Comparison of ENCODE assay signal across 8 cellular contexts in the genomic region with DNA sequence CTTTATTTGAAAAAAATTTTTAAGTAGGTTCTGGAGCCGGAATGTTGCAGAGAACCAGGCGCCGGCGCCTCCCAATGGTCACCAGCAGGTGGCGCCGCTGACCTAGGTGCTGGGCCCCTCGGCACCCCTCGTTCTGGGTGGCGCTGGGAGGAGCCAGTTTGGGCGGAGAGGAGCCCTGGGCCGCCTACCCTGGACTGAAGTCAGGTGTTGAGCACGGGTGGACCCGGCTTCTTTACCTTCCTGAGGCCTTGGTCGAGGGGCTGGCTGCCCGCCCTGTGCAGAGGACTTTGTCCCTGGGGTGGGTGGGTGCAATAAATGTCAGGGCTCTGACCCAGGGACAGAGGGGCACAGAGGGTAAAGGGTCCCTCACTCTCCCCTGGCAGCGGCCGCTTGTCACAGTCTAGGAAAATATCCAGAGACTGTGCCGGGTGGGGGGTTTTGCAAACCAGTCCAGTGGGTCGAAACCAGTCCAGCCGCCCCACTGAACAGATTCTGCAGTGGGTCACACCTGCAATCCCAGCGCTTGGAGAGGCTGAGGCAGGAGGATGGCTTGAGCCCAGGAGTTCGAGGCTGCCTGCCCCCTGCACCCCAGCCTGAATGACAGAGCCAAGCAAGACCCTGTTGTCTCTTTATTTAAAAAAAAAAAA. TPM values are rescaled to one million over a fixed set of nuclear protein-coding genes. Genes with fewer than 3 reads are reported as not detected.
DNase-seq lines count a peak whose midpoint lies in the region; ATAC-seq, FAIRE-seq and TF ChIP-seq lines count a peak whose summit lies in the region.

No MANE protein-coding gene starts in this region.

- no peak overlapping the region for H3K9ac ChIP-seq in keratinocyte (ENCODE audit: control insufficient read depth, extremely low read depth, insufficient read depth, low read length)

- no peak overlapping the region for H3K4me2 ChIP-seq in keratinocyte (ENCODE audit: control insufficient read depth, extremely low read depth, insufficient read depth, low read depth, low read length)

- no peaks in the 10 kb centered on the region for H3K9me3 ChIP-seq in keratinocyte (ENCODE audit: control insufficient read depth, low read depth, low read length)

- DNase-seq in D721Med (ENCODE audit: insufficient read length, low spot score) (peak; percentile 72), NCI-H2171 treated with DMSO at 0.1 percent for 48 hours (lab: John Stamatoyannopoulos, UW) (peak; percentile 68), T47D (ENCODE audit: low read depth in 1 of 2, low spot score in 1 of 2) (peak; percentile 61 to 77), keratinocyte (ENCODE audit: low read depth, low spot score) (no peak), amniotic stem cell (lab: John Stamatoyannopoulos, UW) (no peak)
- DNase-seq in stimulated activated CD4-positive, alpha-beta T cell treated with anti-CD3 and anti-CD28 coated beads, Interleukin-2, amount 100 ng/mL, for 24 hours: peak; percentile 82 to 87

- no peaks in the 10 kb centered on the region for H3K79me2 ChIP-seq in keratinocyte (ENCODE audit: control insufficient read depth, insufficient read depth, low read length)

- no peaks in the 10 kb centered on the region for H3K36me3 ChIP-seq in keratinocyte (ENCODE audit: control insufficient read depth in 2 of 2, extremely low read depth in 1 of 2, insufficient read depth in 2 of 2, low read length in 2 of 2)

- in situ Hi-C loops in T47D (cut with HindIII; ENCODE audit: low pct_unique_long_range_greater_than_20kb, low sequenced_read_pairs): no loop called here

- H3K9me1 ChIP-seq in keratinocyte (ENCODE audit: control insufficient read depth, extremely low read depth, insufficient read depth, low read length): no peaks in the 10 kb centered on the region

- H3K27me3 ChIP-seq in keratinocyte (ENCODE audit: control insufficient read depth, extremely low read depth, insufficient read depth, low read length): no peaks in the 10 kb centered on the region

- dilution Hi-C loops in keratinocyte (cut with MboI; ENCODE audit: extremely low pct_ligation_motif_present, low sequenced_read_pairs): no loop called here

- no peaks in the 10 kb centered on the region for H3K4me1 ChIP-seq in keratinocyte (ENCODE audit: control insufficient read depth, extremely low read depth, insufficient read depth, low read length)

- H2AFZ ChIP-seq in keratinocyte (ENCODE audit: control insufficient read depth, low read length): no peak overlapping the region

- ATAC-seq in HG02642 (IDR thresholded peaks at IDR 0.05; ENCODE audit: poor library complexity, unreplicated experiment): peak; percentile 71

- TF ChIP-seq CTCF in D721Med (IDR thresholded peaks at IDR 0.05; ENCODE audit: insufficient read depth, missing control alignments) (peak; percentile 60), WI38 (IDR thresholded peaks at IDR 0.05; ENCODE audit: low read depth, low read length) (peak; percentile 96), keratinocyte (optimal IDR thresholded peaks at IDR 0.05 in 1 of 3, IDR thresholded peaks at IDR 0.05 in 1 of 3, conservative IDR thresholded peaks at IDR 0.05 in 1 of 3; ENCODE audit: extremely low read depth in 1 of 3, insufficient read depth in 2 of 3, low read length in 3 of 3) (peak; percentile 73 to 98 (median 90))

- FAIRE-seq in D721Med (lab: Jason Lieb, UNC) (no peak), keratinocyte (lab: Jason Lieb, UNC) (peak; percentile 56)

- H3K27ac ChIP-seq in keratinocyte (ENCODE audit: control insufficient read depth, insufficient read depth, low read length): no peak overlapping the region

- H4K20me1 ChIP-seq in keratinocyte (ENCODE audit: control insufficient read depth, extremely low read depth, insufficient read depth, low read length): no peaks in the 10 kb centered on the region

- H3K4me3 ChIP-seq in WI38 (ENCODE audit: low read depth, low read length) (no peak overlapping the region), keratinocyte (ENCODE audit: control insufficient read depth in 2 of 3, extremely low read depth in 1 of 3, insufficient read depth in 2 of 3, low read depth in 1 of 3, low read length in 3 of 3) (no peak overlapping the region)

RNA-seq across cellular contexts. Expression of gene TNFRSF13B, which starts 30.1 kb away (rescaled TPM):
- 0.09 TPM in 1 of 3 replicates, not detected in the others for polyA plus RNA-seq in keratinocyte
- polyA plus RNA-seq in keratinocyte (2011; ENCODE audit: low read depth): not detected
- polyA plus RNA-seq in keratinocyte (2011; cell fraction: cytosol; rRNA removed): not detected in 2 replicates
- not detected in 2 replicates for polyA plus RNA-seq in keratinocyte (2011; cell fraction: nucleus; rRNA removed)
- polyA plus RNA-seq in keratinocyte (2012; ENCODE audit: low replicate concordance): not detected in 2 replicates
- polyA minus RNA-seq in keratinocyte: not detected in 3 replicates
- not detected for polyA minus RNA-seq in keratinocyte (2011; cell fraction: cytosol; rRNA and poly(A)+ RNA removed)
- not detected in 2 replicates for polyA minus RNA-seq in keratinocyte (2011; cell fraction: nucleus; rRNA and poly(A)+ RNA removed)

RNA-seq across cellular contexts. Expression of gene MPRIP, which starts 40.3 kb away (rescaled TPM):
- 76.4 to 113 TPM (median 93.2 TPM) in 3 replicates for polyA plus RNA-seq in keratinocyte
- 241 TPM for polyA plus RNA-seq in keratinocyte (2011; ENCODE audit: low read depth)
- polyA plus RNA-seq in keratinocyte (2011; cell fraction: cytosol; rRNA removed): 61.6 and 75.3 TPM in 2 replicates
- 160 and 188 TPM in 2 replicates for polyA plus RNA-seq in keratinocyte (2011; cell fraction: nucleus; rRNA removed)
- 132 and 155 TPM in 2 replicates for polyA plus RNA-seq in keratinocyte (2012; ENCODE audit: low replicate concordance)
- 188 to 396 TPM (median 205 TPM) in 3 replicates for polyA minus RNA-seq in keratinocyte
- polyA minus RNA-seq in keratinocyte (2011; cell fraction: cytosol; rRNA and poly(A)+ RNA removed): 102 TPM
- 123 and 162 TPM in 2 replicates for polyA minus RNA-seq in keratinocyte (2011; cell fraction: nucleus; rRNA and poly(A)+ RNA removed)

Comparison
In these comparisons a context has a peak if more than half of its experiments do, and no peak if none do; other contexts are left out.
1. DNase-seq: peak in D721Med (single experiment), NCI-H2171 treated with DMSO at 0.1 percent for 48 hours (single experiment), T47D (2 of 2) and stimulated activated CD4-positive, alpha-beta T cell treated with anti-CD3 and anti-CD28 coated beads, Interleukin-2, amount 100 ng/mL, for 24 hours (2 of 2); none in keratinocyte (single experiment) and amniotic stem cell (single experiment).
2. Peak in every context shown above with its lines, with median percentiles within 50 percentile points of each other: CTCF ChIP-seq.